11 cellular contexts compared by ENCODE assay signal in genomic region chr10:67780759-67781538, GRCh38. TPM values are rescaled to one million over a fixed set of nuclear protein-coding genes. Genes with fewer than 3 reads are reported as not detected.
A peak's percentile ranks its signal among the peaks of the same experiment; 100 is the strongest.
DNase-seq lines count a peak whose midpoint lies in the region; ATAC-seq, FAIRE-seq and TF ChIP-seq lines count a peak whose summit lies in the region.
"Had no signal": no experiment of that assay in that cellular context is flagged by ENCODE, and none has a peak within 500 bp of the region (broad histone marks: within the 10 kb centered on the region; RNA-seq: fewer than 3 reads in every experiment).

No MANE protein-coding gene starts in this region.

- TF ChIP-seq RAD21 in A549 (conservative IDR thresholded peaks at IDR 0.05 in 1 of 2, IDR thresholded peaks at IDR 0.05 in 1 of 2): no peak

- no peak for DNase-seq in A549 (ENCODE audit: low read depth in 1 of 2, low spot score in 1 of 2)
- DNase-seq in activated CD4-positive, CD25-positive, alpha-beta regulatory T cell treated with anti-CD3 and anti-CD28 coated beads, Interleukin-2, amount 50 U/mL, for 72 hours: no peak
- no peak for DNase-seq in right cardiac atrium
- no peak for DNase-seq in pancreas
- no peak for DNase-seq in DMS153 treated with DMSO at 0.1 percent for 48 hours (lab: John Stamatoyannopoulos, UW; ENCODE audit: unreplicated experiment)
- DNase-seq: activated T-cell treated with anti-CD3 and anti-CD28 coated beads, Interleukin-2, amount 50 U/mL, for 48 hours; foreskin melanocyte; stimulated activated naive B cell treated with anti-CD40 and anti-IgM and Interleukin-4, amounts not matched to agents 10 μg/mL and 1 μg/mL and 100 μg/mL, for 72 hours had no signal

- H3K4me2 ChIP-seq in A549: no peak overlapping the region

- H3K27me3 ChIP-seq in right cardiac atrium (ENCODE audit: control insufficient read depth, insufficient read depth): no peaks in the 10 kb centered on the region
- H3K27me3 ChIP-seq in pancreas: no peaks in the 10 kb centered on the region

- CTCF ChIA-PET in A549 (lab: Yijun Ruan, JAX): interaction anchor here (1.0 to 6.8 kb wide), 15 partner anchors 8 to 157 kb away, joined by 3 to 143 read pairs (median 14); partner anchors contain the start of gene CTNNA3

- no peak for TF ChIP-seq CTCF in A549 (IDR thresholded peaks at IDR 0.05)
- no peak for TF ChIP-seq CTCF in pancreas (IDR thresholded peaks at IDR 0.05)

- H3K36me3 ChIP-seq in pancreas: no peaks in the 10 kb centered on the region

- TF ChIP-seq POLR2A in A549 (IDR thresholded peaks at IDR 0.05; ENCODE audit: low read length): no peak

- H3K27ac ChIP-seq in A549 (no peak overlapping the region), right cardiac atrium (ENCODE audit: low read length) (no peak overlapping the region), pancreas (no peak overlapping the region)

- ATAC-seq in A549 (peak in 1 of 2 experiments; percentile 34; a peak in 2 of 6 replicates), GM19351 (IDR thresholded peaks at IDR 0.05; ENCODE audit: unreplicated experiment) (peak; percentile 71), HG02763 (IDR thresholded peaks at IDR 0.05; ENCODE audit: unreplicated experiment) (peak; percentile 91), HG03521 (IDR thresholded peaks at IDR 0.05; ENCODE audit: unreplicated experiment) (peak; percentile 78), right cardiac atrium (no peak), pancreas (no peak)

- POLR2A ChIA-PET in A549 (lab: Yijun Ruan, JAX): no interaction called here

- WGBS in A549 (ENCODE audit: missing lambda C conversion rate): 30% methylated on average over 4 of the region's 4 CpGs
- 47% methylated on average over 4 of the region's 4 CpGs for WGBS in right cardiac atrium
- 39 to 47% methylated on average over 4 of the region's 4 CpGs for WGBS in pancreas, 2 donors

- H3K4me1 ChIP-seq in A549 (0 out of 3 replicates have a peak, but pooled peaks cover 4% of the 10 kb centered on the region), right cardiac atrium (ENCODE audit: control insufficient read depth, insufficient read depth, low read length) (no peaks in the 10 kb centered on the region), pancreas (no peaks in the 10 kb centered on the region)

- H3K9me3 ChIP-seq in A549 (no peaks in the 10 kb centered on the region), right cardiac atrium (ENCODE audit: control insufficient read depth, low read length) (no peaks in the 10 kb centered on the region), pancreas (no peaks in the 10 kb centered on the region)

- TF ChIP-seq EP300 in A549 (IDR thresholded peaks at IDR 0.05): no peak

- intact Hi-C loops in right cardiac atrium (cut with DNase I) (loop anchor here in 2 of 4 donors (5.0 to 10.0 kb wide), 2 partner anchors 86 to 114 kb away; partner anchors contain the start of gene CTNNA3 (in 1 of the 2)), pancreas (cut with DNase I) (loop anchor here in 2 of 3 donors (5.0 to 10.0 kb wide), 2 partner anchors 84 to 96 kb away; partner anchors contain the start of gene CTNNA3 (in 1 of the 2))

- H3K4me3 ChIP-seq in A549: no peak overlapping the region
- H3K4me3 ChIP-seq in right cardiac atrium (ENCODE audit: low read length): no peak overlapping the region
- no peak overlapping the region for H3K4me3 ChIP-seq in pancreas

- no peak for FAIRE-seq in A549 (lab: Jason Lieb, UNC)
- FAIRE-seq in pancreas (lab: Jason Lieb, UNC): no peak

TF ChIP-seq in A549, 52 proteins besides CTCF, POLR2A, EP300 and RAD21:
- no peak for TF ChIP-seq MAFK (IDR thresholded peaks at IDR 0.05; ENCODE audit: partially characterized antibody)
- no peak for TF ChIP-seq ESRRA (IDR thresholded peaks at IDR 0.05; ENCODE audit: borderline replicate concordance, low read length)
- TF ChIP-seq NFE2L2 (conservative IDR thresholded peaks at IDR 0.05; ENCODE audit: low read length): no peak
- peak; percentile 45; the same call in 1 of the 2 replicates for TF ChIP-seq REST (IDR thresholded peaks at IDR 0.05)
- TF ChIP-seq ZSCAN20 (CRISPR knock-in tag; IDR thresholded peaks at IDR 0.05): no peak
- no peak for TF ChIP-seq NPAS2 (CRISPR knock-in tag; IDR thresholded peaks at IDR 0.05; ENCODE audit: borderline replicate concordance)
TF ChIP-seq in A549: peak in this region for 1.

RNA-seq across cellular contexts. Expression of gene DNAJC12, which starts 57.0 kb away (rescaled TPM):
- polyA plus RNA-seq in A549 (2011; rRNA removed) (80.0 and 87.9 TPM in 2 replicates), A549 (2017; fragmentation: RNase III; extraction: RNeasy Plus Mini Kit Qiagen cat#74134 plus additional on column Dnase treatment) (13.1 to 19.8 TPM (median 19.1 TPM) in 3 replicates), right cardiac atrium (5.8 TPM), pancreas (10 to 100 TPM; 17.3 to 35.5 TPM)
- 15.4 and 15.5 TPM in 2 replicates for polyA plus RNA-seq in A549 (2012; cell fraction: cytosol; rRNA removed)
- 3.5 and 7.5 TPM in 2 replicates for polyA plus RNA-seq in A549 (2012; cell fraction: nucleus; rRNA removed)
- polyA minus RNA-seq in A549 (2011; rRNA and poly(A)+ RNA removed): 5.2 and 5.8 TPM in 2 replicates
- total RNA-seq in right cardiac atrium (1 to 10 TPM; 3.3 to 4.2 (median 3.6) TPM), pancreas (10 to 100 TPM in 5 of 6 donors, 1 to 10 TPM in 1; 8.7 to 29.2 (median 19.6) TPM)

Comparison
In these comparisons a context has a peak if more than half of its experiments do, and no peak if none do; other contexts are left out.
1. ATAC-seq: peak in GM19351 (single experiment), HG02763 (single experiment) and HG03521 (single experiment); none in right cardiac atrium (0 of 2) and pancreas (0 of 4).